ENCODE assay signal across 23 cellular contexts in genomic region chr20:22489614-22490286, GRCh38.
A peak's percentile ranks its signal among the peaks of the same experiment; 100 is the strongest.
DNase-seq lines count a peak whose midpoint lies in the region; FAIRE-seq and TF ChIP-seq lines count a peak whose summit lies in the region.
"Had no signal": no experiment of that assay in that cellular context is flagged by ENCODE, and none has a peak within 500 bp of the region (broad histone marks: within the 10 kb centered on the region; RNA-seq: fewer than 3 reads in every experiment).

No MANE protein-coding gene starts in this region.

- no peaks in the 10 kb centered on the region for H3K79me1 ChIP-seq in neuronal stem cell (ENCODE audit: low read depth, low read length)

- no peaks in the 10 kb centered on the region for H3K36me3 Mint-ChIP-seq in type B pancreatic cell
- no peaks in the 10 kb centered on the region for H3K36me3 Mint-ChIP-seq in activated T-helper 1 cell treated with anti-CD3 and anti-CD28 coated beads, Interleukin-12 subunit alpha, Interleukin-12 subunit beta, Interleukin-2, Interleukin-4 antibody, amounts not matched to agents 30 ng/mL and 10 ng/mL and 1 ng/mL, durations not matched to agents 14 hours and 24 hours and 36 hours (ENCODE audit: low read depth)
- H3K36me3 Mint-ChIP-seq: CD8-positive, alpha-beta T cell; T-cell had no signal

- intact Hi-C loops in activated T-helper 1 cell treated with anti-CD3 and anti-CD28 coated beads, Interleukin-12 subunit alpha, Interleukin-12 subunit beta, Interleukin-2, Interleukin-4 antibody, amounts not matched to agents 30 ng/mL and 10 ng/mL and 1 ng/mL, durations not matched to agents 14 hours and 24 hours and 36 hours (cut with micrococcal nuclease) = no loop called here

- no peak overlapping the region for H2BK120ac ChIP-seq in neuronal stem cell (ENCODE audit: low read depth, low read length)

- no peak overlapping the region for H3K4me3 ChIP-seq in bronchial epithelial cell (ENCODE audit: low read depth, low read length)
- H3K4me3 ChIP-seq in liver (ENCODE audit: low read depth in 1 of 3, low read length in 3 of 3) = no peak overlapping the region
- H3K4me3 ChIP-seq in neuronal stem cell (ENCODE audit: low read length in 2 of 2) = no peak overlapping the region
- H3K4me3 ChIP-seq: gastroesophageal sphincter, HAP-1 had no signal

- no peak overlapping the region for H4K8ac ChIP-seq in neuronal stem cell (ENCODE audit: low read depth, low read length)

- peak overlapping the region; percentile 44 for H3K4me3 Mint-ChIP-seq in type B pancreatic cell
- no peak overlapping the region for H3K4me3 Mint-ChIP-seq in activated T-helper 1 cell treated with anti-CD3 and anti-CD28 coated beads, Interleukin-12 subunit alpha, Interleukin-12 subunit beta, Interleukin-2, Interleukin-4 antibody, amounts not matched to agents 30 ng/mL and 10 ng/mL and 1 ng/mL, durations not matched to agents 14 hours and 24 hours and 36 hours
- H3K4me3 Mint-ChIP-seq: activated CD4-positive, alpha-beta memory T cell treated with anti-CD3 and anti-CD28 coated beads, Interleukin-2, amount 10 ng/mL, durations not matched to agents 7 days and 5 days; CD8-positive, alpha-beta T cell; T-cell had no signal

- CTCF ChIA-PET in RWPE1 (lab: Yijun Ruan, JAX) = interaction anchor here (0.6 to 1.6 kb wide), 2 partner anchors 154 to 194 kb away, joined by 4 to 5 read pairs; no protein-coding TSS in a partner anchor

- H3K4ac ChIP-seq in neuronal stem cell (ENCODE audit: low read length) = no peak overlapping the region

- H3K36me3 ChIP-seq in bronchial epithelial cell (ENCODE audit: control insufficient read depth, insufficient read depth, low read length) (no peaks in the 10 kb centered on the region), liver (ENCODE audit: control insufficient read depth in 4 of 4, insufficient read depth in 3 of 4, low read depth in 1 of 4, low read length in 3 of 4) (no peaks in the 10 kb centered on the region), neuronal stem cell (replicated peaks in 1 of 2; ENCODE audit: control insufficient read depth in 2 of 2, insufficient read depth in 2 of 2, low read length in 2 of 2) (no peaks in the 10 kb centered on the region)
- H3K36me3 ChIP-seq: gastroesophageal sphincter, HAP-1, neutrophil had no signal

- WGBS in liver = 34% methylated on average over 11 of the region's 11 CpGs
- no CpG with 5 or more reads among the region's 11 CpGs for WGBS in neuronal stem cell (ENCODE audit: extremely low coverage in 2 of 2, insufficient read length in 2 of 2, insufficient replicate concordance in 1 of 2), 2 donors

- no peak for FAIRE-seq in bronchial epithelial cell (lab: Jason Lieb, UNC)

- H3K27me3 Mint-ChIP-seq in type B pancreatic cell = peaks cover 49% of the 10 kb centered on the region
- no peaks in the 10 kb centered on the region for H3K27me3 Mint-ChIP-seq in activated T-helper 1 cell treated with anti-CD3 and anti-CD28 coated beads, Interleukin-12 subunit alpha, Interleukin-12 subunit beta, Interleukin-2, Interleukin-4 antibody, amounts not matched to agents 30 ng/mL and 10 ng/mL and 1 ng/mL, durations not matched to agents 14 hours and 24 hours and 36 hours (ENCODE audit: insufficient read depth)
- H3K27me3 Mint-ChIP-seq: activated CD4-positive, alpha-beta memory T cell treated with anti-CD3 and anti-CD28 coated beads, Interleukin-2, amount 10 ng/mL, durations not matched to agents 7 days and 5 days had no signal

- POLR2A ChIA-PET in RWPE1 (lab: Yijun Ruan, JAX; ENCODE audit: low non-redundant PET) = no interaction called here

- no peak overlapping the region for H4K91ac ChIP-seq in neuronal stem cell (ENCODE audit: low read depth, low read length, poor library complexity)

- peak overlapping the region; percentile 91 for H3K27ac Mint-ChIP-seq in type B pancreatic cell
- H3K27ac Mint-ChIP-seq in activated T-helper 1 cell treated with anti-CD3 and anti-CD28 coated beads, Interleukin-12 subunit alpha, Interleukin-12 subunit beta, Interleukin-2, Interleukin-4 antibody, amounts not matched to agents 30 ng/mL and 10 ng/mL and 1 ng/mL, durations not matched to agents 14 hours and 24 hours and 36 hours = no peak overlapping the region
- H3K27ac Mint-ChIP-seq: activated CD4-positive, alpha-beta memory T cell treated with anti-CD3 and anti-CD28 coated beads, Interleukin-2, amount 10 ng/mL, durations not matched to agents 7 days and 5 days; CD8-positive, alpha-beta T cell; T-cell had no signal

- H3K9me3 Mint-ChIP-seq in type B pancreatic cell = no peaks in the 10 kb centered on the region
- no peaks in the 10 kb centered on the region for H3K9me3 Mint-ChIP-seq in activated T-helper 1 cell treated with anti-CD3 and anti-CD28 coated beads, Interleukin-12 subunit alpha, Interleukin-12 subunit beta, Interleukin-2, Interleukin-4 antibody, amounts not matched to agents 30 ng/mL and 10 ng/mL and 1 ng/mL, durations not matched to agents 14 hours and 24 hours and 36 hours
- H3K9me3 Mint-ChIP-seq: CD8-positive, alpha-beta T cell had no signal

- TF ChIP-seq CTCF in bronchial epithelial cell (IDR thresholded peaks at IDR 0.05; ENCODE audit: insufficient read depth, low read length, severe bottlenecking) (no peak), liver (IDR thresholded peaks at IDR 0.05; ENCODE audit: low read depth, low read length, missing input control) (no peak), type B pancreatic cell (conservative IDR thresholded peaks at IDR 0.05) (no peak), RWPE1 (conservative IDR thresholded peaks at IDR 0.05; ENCODE audit: low read depth) (no peak)

- peaks cover 5 to 40% (median 27%) of the 10 kb centered on the region in 4 donors for H3K4me1 ChIP-seq in liver (ENCODE audit: control insufficient read depth in 4 of 4, insufficient read depth in 4 of 4, low read length in 3 of 4)
- H3K4me1 ChIP-seq in neuronal stem cell (ENCODE audit: control insufficient read depth in 2 of 2, insufficient read depth in 1 of 2, low read depth in 1 of 2, low read length in 2 of 2) = peaks cover 0 to 9% of the 10 kb centered on the region in 2 donors
- H3K4me1 ChIP-seq: gastroesophageal sphincter, HAP-1 had no signal

- no peak overlapping the region for H3K18ac ChIP-seq in neuronal stem cell (ENCODE audit: low read length)

- no peak overlapping the region for H2BK5ac ChIP-seq in neuronal stem cell (ENCODE audit: low read length)

- H3K4me2 ChIP-seq in neuronal stem cell (ENCODE audit: insufficient read depth, low read length, poor library complexity, severe bottlenecking) = no peak overlapping the region
- H3K4me2 ChIP-seq: KMS-11 had no signal

- peak; percentile 68 for DNase-seq in NCI-H1092 treated with DMSO at 0.1 percent for 48 hours (lab: John Stamatoyannopoulos, UW)
- no peak for DNase-seq in NCI-H1092 (lab: John Stamatoyannopoulos, UW)
- DNase-seq in bronchial epithelial cell (ENCODE audit: low read depth) = peak; percentile 18
- no peak for DNase-seq in type B pancreatic cell (ENCODE audit: extremely low spot score, unreplicated experiment)
- no peak for DNase-seq in RWPE1 (ENCODE audit: low spot score)
- DNase-seq in neuronal stem cell (ENCODE audit: low spot score) = no peak
- DNase-seq in activated T-helper 1 cell treated with anti-CD3 and anti-CD28 coated beads, Interleukin-12 subunit alpha, Interleukin-12 subunit beta, Interleukin-2, Interleukin-4 antibody, amounts not matched to agents 30 ng/mL and 10 ng/mL and 1 ng/mL, durations not matched to agents 14 hours and 24 hours and 36 hours (ENCODE audit: low spot score) = no peak
- DNase-seq: 8988T; activated CD4-positive, alpha-beta memory T cell treated with anti-CD3 and anti-CD28 coated beads, Interleukin-2, amount 10 ng/mL, durations not matched to agents 7 days and 5 days; activated CD4-positive, CD25-positive, alpha-beta regulatory T cell treated with anti-CD3 and anti-CD28 coated beads, Interleukin-2, amount 50 U/mL, for 72 hours; activated gamma-delta T cell treated with Interleukin-2 at 50 U/mL for 16 hours; AML-193; CD8-positive, alpha-beta T cell; DMS79 treated with DMSO at 0.1 percent for 48 hours; effector CD8-positive, alpha-beta T cell; islet precursor cell; NCI-H2227 treated with DMSO at 0.1 percent for 48 hours; T-cell had no signal

- no peak overlapping the region for H2BK12ac ChIP-seq in neuronal stem cell (ENCODE audit: low read length)

- H3K23ac ChIP-seq in neuronal stem cell (ENCODE audit: low read depth, low read length, poor library complexity) = no peak overlapping the region

- H2BK15ac ChIP-seq in neuronal stem cell (ENCODE audit: low read length) = no peak overlapping the region

- no peak overlapping the region for H3K14ac ChIP-seq in neuronal stem cell (ENCODE audit: low read length)

- no peaks in the 10 kb centered on the region for H3K27me3 ChIP-seq in bronchial epithelial cell (ENCODE audit: control insufficient read depth, insufficient read depth, low read length)
- no peaks in the 10 kb centered on the region for H3K27me3 ChIP-seq in liver (ENCODE audit: control insufficient read depth in 4 of 4, insufficient read depth in 4 of 4, low read length in 3 of 4)
- H3K27me3 ChIP-seq in neuronal stem cell (ENCODE audit: control insufficient read depth in 3 of 3, insufficient read depth in 3 of 3, low read depth in 1 of 3, low read length in 3 of 3) = peaks cover 0 to 5% (median 0%) of the 10 kb centered on the region in 3 experiments

- TF ChIP-seq RAD21 in liver (IDR thresholded peaks at IDR 0.05) = no peak

- H3K27ac ChIP-seq in liver (ENCODE audit: low read depth in 1 of 2, low read length in 2 of 2) (peak overlapping the region; percentile 90 to 97), RWPE1 (no peak overlapping the region), neuronal stem cell (replicated peaks; ENCODE audit: low read length) (no peak overlapping the region)
- H3K27ac ChIP-seq: gastroesophageal sphincter, KMS-11, neutrophil had no signal

- peaks cover 7% of the 10 kb centered on the region for H3K4me1 Mint-ChIP-seq in type B pancreatic cell (ENCODE audit: unreplicated experiment)
- H3K4me1 Mint-ChIP-seq in activated T-helper 1 cell treated with anti-CD3 and anti-CD28 coated beads, Interleukin-12 subunit alpha, Interleukin-12 subunit beta, Interleukin-2, Interleukin-4 antibody, amounts not matched to agents 30 ng/mL and 10 ng/mL and 1 ng/mL, durations not matched to agents 14 hours and 24 hours and 36 hours (ENCODE audit: low read depth) = no peaks in the 10 kb centered on the region
- H3K4me1 Mint-ChIP-seq: activated CD4-positive, alpha-beta memory T cell treated with anti-CD3 and anti-CD28 coated beads, Interleukin-2, amount 10 ng/mL, durations not matched to agents 7 days and 5 days; T-cell had no signal

- H3K9ac ChIP-seq in liver (ENCODE audit: low read depth in 1 of 2, low read length in 2 of 2) (peak overlapping the region in 1 of 2 donors; percentile 76), neuronal stem cell (ENCODE audit: low read depth, low read length, poor library complexity) (no peak overlapping the region)
- H3K9ac ChIP-seq: KMS-11 had no signal

- no peak overlapping the region for H2AK5ac ChIP-seq in neuronal stem cell (ENCODE audit: low read depth, low read length)

- H3K9me3 ChIP-seq in liver (ENCODE audit: control insufficient read depth in 4 of 4, low read length in 3 of 4) (no peaks in the 10 kb centered on the region), neuronal stem cell (replicated peaks in 1 of 2; ENCODE audit: control insufficient read depth in 2 of 2, insufficient read depth in 1 of 2, low read depth in 1 of 2, low read length in 2 of 2) (no peaks in the 10 kb centered on the region)
- H3K9me3 ChIP-seq: gastroesophageal sphincter, HAP-1, neutrophil had no signal

- H2AFZ ChIP-seq in neuronal stem cell (ENCODE audit: low read length) = no peak overlapping the region

Comparison
In these comparisons a context has a peak if more than half of its experiments do, and no peak if none do; other contexts are left out.
1. DNase-seq: peak in NCI-H1092 treated with DMSO at 0.1 percent for 48 hours (single experiment) and bronchial epithelial cell (single experiment); none in NCI-H1092 (single experiment), type B pancreatic cell (single experiment), RWPE1 (single experiment), neuronal stem cell (single experiment) and activated T-helper 1 cell treated with anti-CD3 and anti-CD28 coated beads, Interleukin-12 subunit alpha, Interleukin-12 subunit beta, Interleukin-2, Interleukin-4 antibody, amounts not matched to agents 30 ng/mL and 10 ng/mL and 1 ng/mL, durations not matched to agents 14 hours and 24 hours and 36 hours (single experiment).
2. H3K27ac ChIP-seq: peak in liver (2 of 2); none in RWPE1 (single experiment) and neuronal stem cell (single experiment).